In genomic region chr17:384622-385194, GRCh38 we compare ENCODE assay signal across 8 cellular contexts. TPM values are rescaled to one million over a fixed set of nuclear protein-coding genes. Genes with fewer than 3 reads are reported as not detected.
DNase-seq lines count a peak whose midpoint lies in the region; ATAC-seq and TF ChIP-seq lines count a peak whose summit lies in the region.
"Had no signal": no experiment of that assay in that cellular context is flagged by ENCODE, and none has a peak within 500 bp of the region (broad histone marks: within the 10 kb centered on the region; RNA-seq: fewer than 3 reads in every experiment).

No MANE protein-coding gene starts in this region.

- peaks cover 70% of the 10 kb centered on the region for H3K27me3 ChIP-seq in HUES6 (ENCODE audit: control insufficient read depth, insufficient read depth, low read length)
- H3K27me3 ChIP-seq in left lung, result peaks cover 0 to 27% of the 10 kb centered on the region in 2 donors

- H3K4me3 Mint-ChIP-seq in activated naive CD8-positive, alpha-beta T cell treated with anti-CD3 and anti-CD28 coated beads, Interleukin-2, amount 50 U/mL, for 24 hours, result peak overlapping the region; percentile 37
- peak overlapping the region; percentile 76 to 77 for H3K4me3 Mint-ChIP-seq in stimulated activated naive B cell treated with anti-CD40 and anti-IgM and Interleukin-4, amounts not matched to agents 10 μg/mL and 1 μg/mL and 100 μg/mL, for 72 hours

- no peak for DNase-seq in activated naive CD8-positive, alpha-beta T cell treated with anti-CD3 and anti-CD28 coated beads, Interleukin-2, amount 50 U/mL, for 24 hours
- DNase-seq in left lung, result no peak
- DNase-seq in stimulated activated naive B cell treated with anti-CD40 and anti-IgM and Interleukin-4, amounts not matched to agents 10 μg/mL and 1 μg/mL and 100 μg/mL, for 72 hours, result no peak
- DNase-seq in medulla oblongata (ENCODE audit: extremely low spot score), result no peak
- DNase-seq in retina, result no peak
- DNase-seq: foreskin melanocyte had no signal

- H3K27ac ChIP-seq in HUES6 (ENCODE audit: low read depth, low read length) (no peak overlapping the region), left lung (peak overlapping the region in 1 of 2 donors; percentile 80)

- no peaks in the 10 kb centered on the region for H3K36me3 Mint-ChIP-seq in activated naive CD8-positive, alpha-beta T cell treated with anti-CD3 and anti-CD28 coated beads, Interleukin-2, amount 50 U/mL, for 24 hours (ENCODE audit: low read depth)
- peaks cover 3% of the 10 kb centered on the region in 2 donors for H3K36me3 Mint-ChIP-seq in stimulated activated naive B cell treated with anti-CD40 and anti-IgM and Interleukin-4, amounts not matched to agents 10 μg/mL and 1 μg/mL and 100 μg/mL, for 72 hours

- intact Hi-C loops in left lung (cut with DNase I), result no loop called here

- H3K9me3 Mint-ChIP-seq in activated naive CD8-positive, alpha-beta T cell treated with anti-CD3 and anti-CD28 coated beads, Interleukin-2, amount 50 U/mL, for 24 hours, result peaks cover 3% of the 10 kb centered on the region
- H3K9me3 Mint-ChIP-seq in stimulated activated naive B cell treated with anti-CD40 and anti-IgM and Interleukin-4, amounts not matched to agents 10 μg/mL and 1 μg/mL and 100 μg/mL, for 72 hours, result peaks cover 3% of the 10 kb centered on the region in 2 donors

- H3K9ac ChIP-seq in HUES6 (ENCODE audit: low read length), result no peak overlapping the region

- H3K27ac Mint-ChIP-seq in activated naive CD8-positive, alpha-beta T cell treated with anti-CD3 and anti-CD28 coated beads, Interleukin-2, amount 50 U/mL, for 24 hours, result no peak overlapping the region
- peak overlapping the region; percentile 0 for H3K27ac Mint-ChIP-seq in stimulated activated naive B cell treated with anti-CD40 and anti-IgM and Interleukin-4, amounts not matched to agents 10 μg/mL and 1 μg/mL and 100 μg/mL, for 72 hours

- H3K9me3 ChIP-seq in HUES6 (ENCODE audit: control insufficient read depth, insufficient read depth, low read depth, low read length), result 0 out of 2 replicates have a peak, but pooled peaks cover 4% of the 10 kb centered on the region
- H3K9me3 ChIP-seq in left lung, result no peaks in the 10 kb centered on the region

- H3K4me1 Mint-ChIP-seq in activated naive CD8-positive, alpha-beta T cell treated with anti-CD3 and anti-CD28 coated beads, Interleukin-2, amount 50 U/mL, for 24 hours, result peaks cover 12% of the 10 kb centered on the region
- peaks cover 12 to 21% of the 10 kb centered on the region in 2 donors for H3K4me1 Mint-ChIP-seq in stimulated activated naive B cell treated with anti-CD40 and anti-IgM and Interleukin-4, amounts not matched to agents 10 μg/mL and 1 μg/mL and 100 μg/mL, for 72 hours

- ATAC-seq in activated naive CD8-positive, alpha-beta T cell treated with anti-CD3 and anti-CD28 coated beads, Interleukin-2, amount 50 U/mL, for 24 hours, result no peak
- no peak for ATAC-seq in left lung
- ATAC-seq in stimulated activated naive B cell treated with anti-CD40 and anti-IgM and Interleukin-4, amounts not matched to agents 10 μg/mL and 1 μg/mL and 100 μg/mL, for 72 hours (replicated peaks), result no peak
- ATAC-seq in HG03175 (IDR thresholded peaks at IDR 0.05; ENCODE audit: unreplicated experiment), result no peak

- H3K4me1 ChIP-seq in HUES6 (ENCODE audit: control insufficient read depth, insufficient read depth, low read length) (peaks cover 29% of the 10 kb centered on the region), left lung (peaks cover 9 to 23% of the 10 kb centered on the region in 2 donors)

- H3K4me3 ChIP-seq in HUES6 (ENCODE audit: low read depth, low read length) (peak overlapping the region; percentile 64), left lung (peak overlapping the region; percentile 32 to 52)

- peaks cover 13% of the 10 kb centered on the region for H3K27me3 Mint-ChIP-seq in activated naive CD8-positive, alpha-beta T cell treated with anti-CD3 and anti-CD28 coated beads, Interleukin-2, amount 50 U/mL, for 24 hours
- peaks cover 43 to 52% of the 10 kb centered on the region in 2 donors for H3K27me3 Mint-ChIP-seq in stimulated activated naive B cell treated with anti-CD40 and anti-IgM and Interleukin-4, amounts not matched to agents 10 μg/mL and 1 μg/mL and 100 μg/mL, for 72 hours

- no peaks in the 10 kb centered on the region for H3K36me3 ChIP-seq in HUES6 (ENCODE audit: control insufficient read depth, insufficient read depth, low read length)
- no peaks in the 10 kb centered on the region for H3K36me3 ChIP-seq in left lung

- TF ChIP-seq CTCF in left lung (IDR thresholded peaks at IDR 0.05), result no peak

RNA-seq across cellular contexts. Expression of gene RPH3AL, which starts 32.1 kb away (rescaled TPM):
- 10 to 100 TPM; 44.7 to 57.1 TPM for total RNA-seq in left lung
